8 cellular contexts compared by ENCODE assay signal in the genomic region with DNA sequence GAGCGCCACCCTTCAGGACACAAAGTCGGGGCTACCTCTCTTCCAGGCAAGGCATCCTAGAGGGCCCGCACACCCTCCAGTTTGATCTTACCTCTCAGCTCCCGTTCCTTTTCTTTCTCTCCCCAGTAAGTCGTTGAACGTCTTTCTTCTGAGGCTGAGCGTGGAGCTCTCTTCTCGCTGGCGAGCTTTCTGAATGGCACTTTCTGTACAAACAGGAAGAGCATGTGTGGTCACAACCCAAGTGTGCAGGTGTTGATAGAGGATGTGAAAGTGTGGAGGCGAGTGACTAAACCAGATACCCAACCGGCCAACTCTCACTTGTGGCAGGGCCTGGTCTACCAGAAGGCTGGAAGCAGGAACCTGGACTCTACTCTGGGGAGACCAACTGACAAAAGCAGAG. TPM values are rescaled to one million over a fixed set of nuclear protein-coding genes. Genes with fewer than 3 reads are reported as not detected.
A peak's percentile ranks its signal among the peaks of the same experiment; 100 is the strongest.
DNase-seq lines count a peak whose midpoint lies in the region; ATAC-seq and TF ChIP-seq lines count a peak whose summit lies in the region.

Gene AFF3, minus strand, starts transcription at position 198 of the 400 bp plus-strand sequence. CDS start 38,136 bp downstream, outside the sequence.

- H3K4me1 Mint-ChIP-seq in T-helper 17 cell = peaks cover 31% of the 10 kb centered on the region

- peak within 1 kb of the TSS; percentile 94 for H3K27ac Mint-ChIP-seq in T-helper 17 cell

- peaks cover 12% of the 10 kb centered on the region for H3K27me3 Mint-ChIP-seq in T-helper 17 cell

- no peak for TF ChIP-seq CTCF in esophagus squamous epithelium (IDR thresholded peaks at IDR 0.05)
- TF ChIP-seq CTCF in stomach (IDR thresholded peaks at IDR 0.05) = no peak

- H3K4me1 ChIP-seq in esophagus squamous epithelium = no peaks in the 10 kb centered on the region
- no peaks in the 10 kb centered on the region for H3K4me1 ChIP-seq in stomach

- ATAC-seq in GM18870 (IDR thresholded peaks at IDR 0.05; ENCODE audit: unreplicated experiment) (peak; percentile 98), HG02981 (IDR thresholded peaks at IDR 0.05; ENCODE audit: unreplicated experiment) (peak; percentile 97), T-helper 17 cell (peak; percentile 80)

- DNase-seq in T-helper 17 cell (peak in 1 of 3 donors; percentile 4), esophagus squamous epithelium (lab: John Stamatoyannopoulos, UW) (peak; percentile 9), stomach (no peak), NCI-H774 (lab: John Stamatoyannopoulos, UW) (no peak), MG63 (no peak), HT-29 (ENCODE audit: low spot score) (no peak)

- no peak for TF ChIP-seq EP300 in stomach (IDR thresholded peaks at IDR 0.05)

- H3K27me3 ChIP-seq in esophagus squamous epithelium (no peaks in the 10 kb centered on the region), stomach (no peaks in the 10 kb centered on the region), MG63 (no peaks in the 10 kb centered on the region)

- H3K36me3 Mint-ChIP-seq in T-helper 17 cell (ENCODE audit: low read depth) = peaks cover 3% of the 10 kb centered on the region

- no peaks in the 10 kb centered on the region for H3K9me3 ChIP-seq in T-helper 17 cell (ENCODE audit: control insufficient read depth, low read length, poor library complexity, severe bottlenecking)
- H3K9me3 ChIP-seq in esophagus squamous epithelium = no peaks in the 10 kb centered on the region
- no peaks in the 10 kb centered on the region for H3K9me3 ChIP-seq in stomach
- H3K9me3 ChIP-seq in MG63 = no peaks in the 10 kb centered on the region

- intact Hi-C loops in esophagus squamous epithelium (cut with DNase I) (no loop called here), stomach (cut with DNase I; ENCODE audit: low total_unique reads) (no loop called here)

- H3K27ac ChIP-seq in esophagus squamous epithelium (no peak within 1 kb of the TSS), stomach (no peak within 1 kb of the TSS)

- H3K36me3 ChIP-seq in esophagus squamous epithelium = no peaks in the 10 kb centered on the region
- no peaks in the 10 kb centered on the region for H3K36me3 ChIP-seq in stomach
- no peaks in the 10 kb centered on the region for H3K36me3 ChIP-seq in MG63

- TF ChIP-seq POLR2A in esophagus squamous epithelium (IDR thresholded peaks at IDR 0.05) (no peak), stomach (IDR thresholded peaks at IDR 0.05) (no peak)

- 74 to 79% methylated on average over 10 to 11 of the region's 11 CpGs for WGBS in esophagus squamous epithelium, 2 donors
- WGBS in stomach, 5 donors = 77 to 87% (median 81%) methylated on average over 11 of the region's 11 CpGs

- H3K4me3 Mint-ChIP-seq in T-helper 17 cell = peak within 1 kb of the TSS; percentile 89

- H3K4me3 ChIP-seq in esophagus squamous epithelium = peak within 1 kb of the TSS in 2 of 4 donors; percentile 11 to 18
- H3K4me3 ChIP-seq in stomach = no peak within 1 kb of the TSS
- H3K4me3 ChIP-seq in MG63 = no peak within 1 kb of the TSS

RNA-seq across cellular contexts. Expression of gene AFF3, which starts in this region (rescaled TPM):
- total RNA-seq in T-helper 17 cell (10 to 100 TPM in 1 of 2 donors, 1 to 10 TPM in 1; 6.5 to 14.4 TPM), esophagus squamous epithelium (1 to 10 TPM; 1.2 to 9.7 (median 3.8) TPM), stomach (10 to 100 TPM; 14.3 to 78.8 (median 29.7) TPM)
- polyA plus RNA-seq in stomach = 1 to 10 TPM; 1.4 to 2.1 (median 1.5) TPM
- 1.9 and 6.1 TPM in 2 replicates for total RNA-seq in MG63 (2014; rRNA removed; shearing (Covaris generic); ENCODE audit: low replicate concordance)
- not detected in 2 replicates for total RNA-seq in HT-29 (2014; rRNA removed; shearing (Covaris generic))
